In the genomic region with DNA sequence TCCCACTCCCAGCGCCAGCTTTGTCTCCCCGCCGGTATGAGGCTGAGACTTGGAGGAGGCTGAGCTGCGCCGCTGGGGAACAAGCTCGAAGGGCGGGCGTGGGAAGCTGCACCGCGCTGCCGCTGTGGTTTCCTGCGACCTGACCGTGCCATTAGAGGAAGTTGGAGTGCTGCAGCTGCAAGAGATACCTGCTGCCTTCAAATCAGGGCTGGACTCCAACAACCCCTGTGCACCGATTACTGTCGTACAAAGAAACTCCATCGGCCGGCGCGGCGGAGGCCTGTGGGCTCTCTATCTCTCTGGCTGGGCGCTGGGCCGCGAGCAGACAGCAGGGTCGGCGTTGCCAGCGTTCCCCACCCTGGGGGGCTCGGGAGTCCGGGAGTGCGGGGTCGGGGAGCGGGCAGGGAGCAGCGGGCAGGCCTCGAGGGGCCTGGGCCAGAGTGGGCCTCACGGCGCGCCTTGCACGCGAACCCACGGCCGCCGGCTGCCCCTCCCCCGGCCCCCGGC, we compare ENCODE assay signal across 8 cellular contexts. TPM values are rescaled to one million over a fixed set of nuclear protein-coding genes. Genes with fewer than 3 reads are reported as not detected.
A peak's percentile ranks its signal among the peaks of the same experiment; 100 is the strongest.
DNase-seq lines count a peak whose midpoint lies in the region; ATAC-seq and TF ChIP-seq lines count a peak whose summit lies in the region.

No MANE protein-coding gene starts in this region.

- H3K27ac Mint-ChIP-seq in chondrocyte (ENCODE audit: unreplicated experiment) = peak overlapping the region; percentile 94

- intact Hi-C loops in left lung (cut with DNase I) = no loop called here

- no peaks in the 10 kb centered on the region for H3K9me3 ChIP-seq in left lung

- peak overlapping the region; percentile 100 for H3K27ac ChIP-seq in left lung

- DNase-seq in NK-92 treated with Interleukin-12 subunit alpha and Interleukin-12 subunit beta, amount 100 ng/mL, for 24 hours (lab: John Stamatoyannopoulos, UW) = peak; percentile 68
- DNase-seq in NK-92 (lab: John Stamatoyannopoulos, UW; ENCODE audit: unreplicated experiment) (no peak), NCI-H2196 (lab: John Stamatoyannopoulos, UW; ENCODE audit: unreplicated experiment) (peak; percentile 44), chondrocyte (ENCODE audit: low spot score) (peak; percentile 93), left lung (peak; percentile 87 to 95)
- DNase-seq in activated CD4-positive, CD25-positive, alpha-beta regulatory T cell treated with anti-CD3 and anti-CD28 coated beads, Interleukin-2, amount 50 U/mL, for 72 hours = peak; percentile 67
- DNase-seq in stimulated activated CD4-positive, alpha-beta T cell treated with anti-CD3 and anti-CD28 coated beads, Interleukin-4, amount 100 ng/mL, for 1 hour = peak; percentile 68

- H3K27me3 Mint-ChIP-seq in chondrocyte (ENCODE audit: low read depth) = no peaks in the 10 kb centered on the region

- TF ChIP-seq CTCF in chondrocyte (IDR thresholded peaks at IDR 0.05) (no peak), left lung (IDR thresholded peaks at IDR 0.05) (no peak)

- no peaks in the 10 kb centered on the region for H3K27me3 ChIP-seq in left lung

- peak overlapping the region; percentile 83 to 91 for H3K4me3 ChIP-seq in left lung

- peaks cover 40% of the 10 kb centered on the region for H3K4me1 Mint-ChIP-seq in chondrocyte (ENCODE audit: low read depth)

- no peaks in the 10 kb centered on the region for H3K9me3 Mint-ChIP-seq in chondrocyte (ENCODE audit: low read depth)

- peaks cover 6 to 32% of the 10 kb centered on the region in 2 donors for H3K4me1 ChIP-seq in left lung

- peaks cover 1% of the 10 kb centered on the region for H3K36me3 Mint-ChIP-seq in chondrocyte (ENCODE audit: low read depth)

- H3K4me3 Mint-ChIP-seq in chondrocyte (ENCODE audit: unreplicated experiment) = peak overlapping the region; percentile 79

- ATAC-seq in HG02981 (IDR thresholded peaks at IDR 0.05; ENCODE audit: unreplicated experiment) = peak; percentile 54
- ATAC-seq in left lung = peak; percentile 48

- H3K36me3 ChIP-seq in left lung = no peaks in the 10 kb centered on the region

RNA-seq across cellular contexts. Expression of gene ERBIN, which starts 1.2 kb away (rescaled TPM):
- 58.6 to 64.3 TPM (median 63.8 TPM) in 3 replicates for total RNA-seq in chondrocyte
- total RNA-seq in left lung = 10 to 100 TPM; 73.1 to 77.8 TPM
